Comparison of ENCODE assay signal across 9 cellular contexts in the genomic region with DNA sequence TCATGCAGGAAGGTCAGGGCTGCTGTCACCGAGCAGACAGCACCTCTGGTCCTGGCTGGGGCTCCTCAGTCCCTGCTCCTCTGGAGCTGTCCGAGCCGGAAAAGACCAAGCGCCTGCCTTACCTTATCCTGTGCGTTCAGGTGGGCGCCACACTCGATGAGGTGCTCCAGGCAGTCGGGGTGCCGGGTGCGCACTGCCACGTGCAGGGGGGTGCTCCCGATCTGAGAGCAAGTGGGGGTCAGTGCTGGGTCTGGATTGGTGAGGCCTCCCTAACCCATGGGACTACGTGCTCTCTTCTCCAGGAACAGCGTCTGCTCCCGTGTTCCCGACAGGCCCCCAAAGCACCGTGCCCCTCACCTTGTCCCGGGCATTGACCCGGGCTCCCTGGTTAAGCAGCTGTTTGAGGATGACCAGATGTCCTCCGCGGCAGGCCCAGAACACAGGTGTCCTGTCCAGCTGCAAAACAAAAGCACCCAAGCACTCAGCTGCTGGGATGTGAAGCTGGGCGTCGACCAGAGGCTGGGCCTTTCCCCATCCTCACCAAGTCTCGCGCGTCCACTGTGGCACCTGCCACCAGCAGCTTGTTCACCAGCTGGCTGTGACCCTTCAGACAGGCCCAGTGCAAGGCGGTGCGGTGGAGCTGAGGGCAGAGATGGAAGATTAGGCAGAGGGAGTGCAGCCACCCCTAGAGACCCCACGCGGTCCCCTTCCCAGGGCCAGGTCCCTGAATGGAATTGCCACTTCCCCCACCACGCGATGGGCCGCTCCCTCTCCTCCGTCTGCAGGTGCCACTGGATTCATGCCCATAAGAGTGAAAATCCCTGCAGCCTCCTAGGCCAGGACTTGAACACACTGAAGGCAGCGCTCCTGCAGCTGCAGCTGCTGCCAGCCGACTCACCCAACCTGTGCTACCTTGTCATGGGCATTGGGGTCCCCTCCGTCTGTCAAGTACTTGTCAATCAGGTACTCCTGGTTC. TPM values are rescaled to one million over a fixed set of nuclear protein-coding genes. Genes with fewer than 3 reads are reported as not detected.
DNase-seq lines count a peak whose midpoint lies in the region; ATAC-seq, FAIRE-seq and TF ChIP-seq lines count a peak whose summit lies in the region.
"Had no signal": no experiment of that assay in that cellular context is flagged by ENCODE, and none has a peak within 500 bp of the region (broad histone marks: within the 10 kb centered on the region; RNA-seq: fewer than 3 reads in every experiment).

No MANE protein-coding gene starts in this region.

- H3K4me3 ChIP-seq in GM23338 (no peak overlapping the region), GM12878 (no peak overlapping the region)

- H3K27me3 ChIP-seq in CD4-positive, alpha-beta T cell (ENCODE audit: control insufficient read depth, insufficient read depth, low read length), result no peaks in the 10 kb centered on the region
- H3K27me3 ChIP-seq in GM23338 (ENCODE audit: insufficient read depth) (no peaks in the 10 kb centered on the region), GM12878 (replicated peaks in 1 of 2; ENCODE audit: control insufficient read depth in 2 of 2, insufficient read depth in 2 of 2, low read length in 1 of 2) (no peaks in the 10 kb centered on the region)

- intact Hi-C loops in CD4-positive, alpha-beta T cell (cut with DNase I, micrococcal nuclease), result no loop called here
- intact Hi-C loops in GM12878 (cut with micrococcal nuclease; ENCODE audit: unreplicated experiment) (no loop called here), natural killer cell (cut with micrococcal nuclease) (loop anchor here (10.0 kb wide), 1 partner anchor 825 kb away; no protein-coding TSS in a partner anchor)

- peaks cover 9% of the 10 kb centered on the region for H3K36me3 Mint-ChIP-seq in CD4-positive, alpha-beta T cell (ENCODE audit: low read depth)
- H3K36me3 Mint-ChIP-seq in GM23338 (ENCODE audit: low read depth) (peaks cover 14% of the 10 kb centered on the region), natural killer cell (no peaks in the 10 kb centered on the region)

- RAD21 ChIA-PET in GM12878 (lab: Charles Lee; ENCODE audit: unreplicated experiment), result interaction anchor here (1.7 kb wide), 1 partner anchor 18 kb away, joined by 8 read pairs; a partner anchor contains a TSS

- H3K9ac ChIP-seq in GM12878 (ENCODE audit: control insufficient read depth, insufficient read depth, low read length), result no peak overlapping the region

- H3K4me2 ChIP-seq in GM23338 (no peak overlapping the region), GM12878 (ENCODE audit: control insufficient read depth, insufficient read depth) (no peak overlapping the region; the same call in 1 of the 2 replicates)

- BruUV-seq in GM12878 (replicated peaks; lab: Mats Ljungman, UMichigan), result no TSS peak

- H2AFZ ChIP-seq in GM23338 (no peak overlapping the region), GM12878 (ENCODE audit: control insufficient read depth, low read depth, low read length) (no peak overlapping the region)

- no peak for FAIRE-seq in GM12878 (lab: Jason Lieb, UNC)

- H3K9me2 ChIP-seq in GM23338 (ENCODE audit: insufficient read depth), result no peaks in the 10 kb centered on the region

- POLR2A ChIA-PET in CD4-positive, alpha-beta T cell (lab: Charles Lee), result interaction anchor here (1.2 to 2.5 kb wide), 6 partner anchors 17 to 302 kb away, joined by 3 to 16 read pairs (median 8); a partner anchor contains a TSS
- POLR2A ChIA-PET in GM12878 (lab: Charles Lee), result no interaction called here

- TF ChIP-seq EP300 in GM12878 (IDR thresholded peaks at IDR 0.05; ENCODE audit: borderline replicate concordance in 1 of 2, control insufficient read depth in 1 of 2, low read depth in 2 of 2, low read length in 2 of 2), result no peak

- TF ChIP-seq RAD21 in GM12878 (IDR thresholded peaks at IDR 0.05; ENCODE audit: insufficient read depth, low read depth, low read length), result no peak

- no peaks in the 10 kb centered on the region for H3K9me3 Mint-ChIP-seq in CD4-positive, alpha-beta T cell
- H3K9me3 Mint-ChIP-seq in GM23338 (no peaks in the 10 kb centered on the region; the same call in 2 of the 3 replicates), natural killer cell (no peaks in the 10 kb centered on the region)

- in situ Hi-C loops in GM12878 (cut with MboI), result no loop called here

- WGBS in GM12878 (ENCODE audit: insufficient coverage, insufficient replicate concordance, low lambda C conversion rate, missing lambda C conversion rate), result 97% methylated on average over 36 of the region's 37 CpGs

- H4K20me1 ChIP-seq in GM23338 (replicated peaks; ENCODE audit: insufficient read depth), result no peaks in the 10 kb centered on the region
- no peaks in the 10 kb centered on the region for H4K20me1 ChIP-seq in GM12878 (ENCODE audit: control insufficient read depth, insufficient read depth)

- TF ChIP-seq POLR2A in GM12878 (IDR thresholded peaks at IDR 0.05; ENCODE audit: low read depth, low read length), result peak; percentile 39

- peak overlapping the region; percentile 68 for H3K27ac Mint-ChIP-seq in CD4-positive, alpha-beta T cell
- H3K27ac Mint-ChIP-seq in GM23338 (peak overlapping the region; percentile 58; the same call in 1 of the 2 replicates), natural killer cell (peak overlapping the region; percentile 9 to 29)

- no peak for TF ChIP-seq CTCF in CD4-positive, alpha-beta T cell (IDR thresholded peaks at IDR 0.05)
- TF ChIP-seq CTCF in GM23338 (conservative IDR thresholded peaks at IDR 0.05; ENCODE audit: low read depth in 2 of 2), result no peak
- no peak for TF ChIP-seq CTCF in GM12878 (IDR thresholded peaks at IDR 0.05 in 2 of 3, conservative IDR thresholded peaks at IDR 0.05 in 1 of 3; ENCODE audit: control insufficient read depth in 2 of 3, extremely low read depth in 1 of 3, insufficient read depth in 1 of 3, low read depth in 3 of 3, low read length in 3 of 3)
- no peak for TF ChIP-seq CTCF in natural killer cell (IDR thresholded peaks at IDR 0.05)

- H3K4me1 Mint-ChIP-seq in CD4-positive, alpha-beta T cell (ENCODE audit: low read depth), result peaks cover 21% of the 10 kb centered on the region
- H3K4me1 Mint-ChIP-seq in GM23338 (peaks cover 3% of the 10 kb centered on the region; the same call in 2 of the 3 replicates), natural killer cell (peaks cover 11 to 25% of the 10 kb centered on the region in 2 donors)

- SMC1A ChIA-PET in GM12878 (lab: Charles Lee; ENCODE audit: uncharacterized antibody, unreplicated experiment), result interaction anchor here (0.6 to 0.8 kb wide), 2 partner anchors 12 to 37 kb away, joined by 3 read pairs; no protein-coding TSS in a partner anchor

- DNase-seq in CD4-positive, alpha-beta T cell, result no peak
- DNase-seq in GM23338 (ENCODE audit: low spot score) (no peak), GM12878 (ENCODE audit: low read depth, low spot score) (no peak), natural killer cell (no peak), NOMO-1 treated with dmso at 0.1 percent for 144 hours (lab: John Stamatoyannopoulos, UW; ENCODE audit: unreplicated experiment) (no peak)
- DNase-seq: midbrain, NCI-H2107 had no signal

- H3K79me2 ChIP-seq in GM23338 (replicated peaks; ENCODE audit: insufficient read depth) (no peaks in the 10 kb centered on the region), GM12878 (ENCODE audit: control insufficient read depth, insufficient read depth, low read length) (no peaks in the 10 kb centered on the region)

- peak overlapping the region; percentile 65 for H3K4me3 Mint-ChIP-seq in CD4-positive, alpha-beta T cell
- H3K4me3 Mint-ChIP-seq in GM23338 (no peak overlapping the region), natural killer cell (peak overlapping the region; percentile 71)

- no peaks in the 10 kb centered on the region for H3K27me3 Mint-ChIP-seq in CD4-positive, alpha-beta T cell
- peaks cover 15% of the 10 kb centered on the region for H3K27me3 Mint-ChIP-seq in GM23338 (ENCODE audit: insufficient read depth, low read depth, poor library complexity)
- no peaks in the 10 kb centered on the region for H3K27me3 Mint-ChIP-seq in natural killer cell (ENCODE audit: low read depth in 2 of 2)

- no peaks in the 10 kb centered on the region for H3K9me3 ChIP-seq in CD4-positive, alpha-beta T cell (ENCODE audit: control insufficient read depth, low read length)
- H3K9me3 ChIP-seq in GM12878 (replicated peaks; ENCODE audit: control insufficient read depth, insufficient read depth, low read length), result no peaks in the 10 kb centered on the region

- no peaks in the 10 kb centered on the region for H3F3A ChIP-seq in GM23338 (replicated peaks; ENCODE audit: low read depth)

- H3K36me3 ChIP-seq in GM23338 (ENCODE audit: insufficient read depth) (peaks cover 5% of the 10 kb centered on the region; the same call in 1 of the 2 replicates), GM12878 (ENCODE audit: control insufficient read depth in 2 of 2, insufficient read depth in 2 of 2, low read length in 1 of 2) (no peaks in the 10 kb centered on the region; a peak in 1 of 4 replicates)

- ATAC-seq in CD4-positive, alpha-beta T cell (ENCODE audit: poor library complexity), result no peak
- ATAC-seq in GM23338 (no peak), GM12878 (no peak), natural killer cell (no peak), HG02840 (IDR thresholded peaks at IDR 0.05; ENCODE audit: low FRiP score, unreplicated experiment) (no peak), GM18909 (IDR thresholded peaks at IDR 0.05; ENCODE audit: poor library complexity, unreplicated experiment) (no peak)

- CTCF ChIA-PET in CD4-positive, alpha-beta T cell (lab: Charles Lee), result interaction anchor here (0.8 to 3.9 kb wide), 2 partner anchors 12 to 18 kb away, joined by 3 to 18 read pairs; a partner anchor contains a TSS
- CTCF ChIA-PET in GM12878 (lab: Yijun Ruan, JAX), result interaction anchor here (0.5 to 1.8 kb wide), 2 partner anchors 17 to 234 kb away, joined by 3 to 6 read pairs; a partner anchor contains a TSS

- H3K27ac ChIP-seq in CD4-positive, alpha-beta T cell (ENCODE audit: low read depth, low read length), result no peak overlapping the region
- no peak overlapping the region for H3K27ac ChIP-seq in GM23338 (ENCODE audit: low read depth)
- no peak overlapping the region for H3K27ac ChIP-seq in GM12878 (ENCODE audit: control insufficient read depth, insufficient read depth)

- H3K4me1 ChIP-seq in GM23338 (ENCODE audit: insufficient read depth) (0 out of 2 replicates have a peak, but pooled peaks cover 6% of the 10 kb centered on the region), GM12878 (ENCODE audit: control insufficient read depth, insufficient read depth, low read length) (peaks cover 9% of the 10 kb centered on the region)

RNA-seq across cellular contexts. Expression of a gene that starts 3.7 kb away (rescaled TPM):
- 10 to 100 TPM in 1 of 2 experiments, 1 to 10 TPM in 1; 6.2 to 10.4 TPM for total RNA-seq in CD4-positive, alpha-beta T cell
- total RNA-seq in GM23338 (2014; rRNA removed; shearing (Covaris generic)), result 4.0 and 6.5 TPM in 2 replicates
- 2.9 and 5.0 TPM in 2 replicates for polyA plus RNA-seq in GM23338 (2016; fragmentation: Nextera tagmentation; extraction: Ambion mirVana)
- 12.3 and 15.0 TPM in 2 replicates for total RNA-seq in GM12878 (2013; cell fraction: nucleolus; rRNA removed)
- 2.7 and 3.3 TPM in 2 replicates for total RNA-seq in GM12878 (2014; rRNA removed)
- 2.6 and 2.8 TPM in 2 replicates for total RNA-seq in GM12878 (2014; rRNA removed; fragmentation: Illumina TruSeq; extraction: Trizol)
- total RNA-seq in GM12878 (2021), result 3.5 and 3.9 TPM in 2 replicates
- 1.00 TPM for polyA plus RNA-seq in GM12878 (2011; ENCODE audit: low read depth)
- 1.7 and 2.3 TPM in 2 replicates for polyA plus RNA-seq in GM12878 (2011; rRNA removed)
- 1.1 and 2.2 TPM in 2 replicates for polyA plus RNA-seq in GM12878 (2011; cell fraction: cytosol; rRNA removed)
- polyA plus RNA-seq in GM12878 (2011; cell fraction: nucleus; rRNA removed), result 17.6 and 25.2 TPM in 2 replicates
- 2.0 and 2.6 TPM in 2 replicates for polyA plus RNA-seq in GM12878 (2012)
- 1.5 and 2.0 TPM in 2 replicates for polyA plus RNA-seq in GM12878 (2014; fragmentation: Illumina TruSeq; extraction: Trizol)
- under 1 TPM; 0.34 to 0.77 TPM for polyA plus RNA-seq in GM12878 (2014; fragmentation: Nextera tagmentation; extraction: Ambion mirVana)
- polyA plus RNA-seq in GM12878 (2014; rRNA removed), result 5.3 and 6.2 TPM in 2 replicates
- 1 to 10 TPM; 2.6 to 2.8 TPM for polyA plus RNA-seq in GM12878 (2016; fragmentation: Nextera tagmentation; extraction: Ambion mirVana)
- polyA minus RNA-seq in GM12878 (2011; rRNA and poly(A)+ RNA removed), result 1.6 and 1.9 TPM in 2 replicates
- polyA minus RNA-seq in GM12878 (2011; cell fraction: cytosol; rRNA and poly(A)+ RNA removed), result 0.94 TPM in 1 of 2 replicates, not detected in the other
- polyA minus RNA-seq in GM12878 (2011; cell fraction: nucleus; rRNA and poly(A)+ RNA removed), result 3.1 and 4.7 TPM in 2 replicates
- total RNA-seq in natural killer cell, result 10 to 100 TPM in 2 of 3 donors, 1 to 10 TPM in 1; 8.3 to 11.2 (median 10.1) TPM

RNA-seq across cellular contexts. Expression of a gene that starts 17.7 kb away (rescaled TPM):
- total RNA-seq in CD4-positive, alpha-beta T cell, result 10 to 100 TPM; 17.2 to 18.3 TPM
- 17.5 and 18.3 TPM in 2 replicates for total RNA-seq in GM23338 (2014; rRNA removed; shearing (Covaris generic))
- polyA plus RNA-seq in GM23338 (2016; fragmentation: Nextera tagmentation; extraction: Ambion mirVana) (32.0 and 33.8 TPM in 2 replicates), GM12878 (2011; rRNA removed) (9.1 and 18.6 TPM in 2 replicates), GM12878 (2014; fragmentation: Illumina TruSeq; extraction: Trizol) (1.8 and 7.4 TPM in 2 replicates), GM12878 (2014; fragmentation: Nextera tagmentation; extraction: Ambion mirVana) (10 to 100 TPM; 18.0 to 22.5 TPM), GM12878 (2014; rRNA removed) (31.8 and 37.9 TPM in 2 replicates), GM12878 (2016; fragmentation: Nextera tagmentation; extraction: Ambion mirVana) (10 to 100 TPM; 30.3 to 36.2 TPM)
- 24.3 and 25.0 TPM in 2 replicates for total RNA-seq in GM12878 (2013; cell fraction: nucleolus; rRNA removed)
- total RNA-seq in GM12878 (2014; rRNA removed) (30.0 and 32.1 TPM in 2 replicates), GM12878 (2014; rRNA removed; fragmentation: Illumina TruSeq; extraction: Trizol) (11.2 and 11.5 TPM in 2 replicates), GM12878 (2021) (23.0 and 24.9 TPM in 2 replicates), natural killer cell (10 to 100 TPM; 15.5 to 22.3 (median 21.6) TPM)
- polyA plus RNA-seq in GM12878 (2011; ENCODE audit: low read depth), result 8.5 TPM
- polyA plus RNA-seq in GM12878 (2011; cell fraction: cytosol; rRNA removed), result 18.4 and 28.0 TPM in 2 replicates
- 25.2 and 29.1 TPM in 2 replicates for polyA plus RNA-seq in GM12878 (2011; cell fraction: nucleus; rRNA removed)
- 16.2 and 19.1 TPM in 2 replicates for polyA plus RNA-seq in GM12878 (2012)
- 7.2 and 13.4 TPM in 2 replicates for polyA minus RNA-seq in GM12878 (2011; rRNA and poly(A)+ RNA removed)
- polyA minus RNA-seq in GM12878 (2011; cell fraction: cytosol; rRNA and poly(A)+ RNA removed), result 4.2 and 4.8 TPM in 2 replicates
- 4.8 and 9.9 TPM in 2 replicates for polyA minus RNA-seq in GM12878 (2011; cell fraction: nucleus; rRNA and poly(A)+ RNA removed)

RNA-seq across cellular contexts. Expression of a gene that starts 24.1 kb away (rescaled TPM):
- 10 to 100 TPM; 48.7 to 53.5 TPM for total RNA-seq in CD4-positive, alpha-beta T cell
- total RNA-seq in GM23338 (2014; rRNA removed; shearing (Covaris generic)), result 22.8 and 25.7 TPM in 2 replicates
- polyA plus RNA-seq in GM23338 (2016; fragmentation: Nextera tagmentation; extraction: Ambion mirVana), result 5.3 and 7.7 TPM in 2 replicates
- 20.3 and 22.8 TPM in 2 replicates for total RNA-seq in GM12878 (2013; cell fraction: nucleolus; rRNA removed)
- total RNA-seq in GM12878 (2014; rRNA removed), result 4.0 and 4.7 TPM in 2 replicates
- total RNA-seq in GM12878 (2014; rRNA removed; fragmentation: Illumina TruSeq; extraction: Trizol), result 2.8 and 3.2 TPM in 2 replicates
- total RNA-seq in GM12878 (2021), result 14.3 and 14.9 TPM in 2 replicates
- polyA plus RNA-seq in GM12878 (2011; ENCODE audit: low read depth), result 3.6 TPM
- polyA plus RNA-seq in GM12878 (2011; rRNA removed), result 3.2 and 9.6 TPM in 2 replicates
- polyA plus RNA-seq in GM12878 (2011; cell fraction: cytosol; rRNA removed), result 12.6 and 16.8 TPM in 2 replicates
- polyA plus RNA-seq in GM12878 (2011; cell fraction: nucleus; rRNA removed), result 28.6 and 33.7 TPM in 2 replicates
- polyA plus RNA-seq in GM12878 (2012), result 7.6 and 8.5 TPM in 2 replicates
- 1.8 and 7.9 TPM in 2 replicates for polyA plus RNA-seq in GM12878 (2014; fragmentation: Illumina TruSeq; extraction: Trizol)
- 1 to 10 TPM in 1 of 2 experiments, under 1 TPM in 1; 0.72 to 1.9 TPM for polyA plus RNA-seq in GM12878 (2014; fragmentation: Nextera tagmentation; extraction: Ambion mirVana)
- 7.6 and 9.5 TPM in 2 replicates for polyA plus RNA-seq in GM12878 (2014; rRNA removed)
- 1 to 10 TPM; 2.6 to 3.0 TPM for polyA plus RNA-seq in GM12878 (2016; fragmentation: Nextera tagmentation; extraction: Ambion mirVana)
- polyA minus RNA-seq in GM12878 (2011; rRNA and poly(A)+ RNA removed), result 15.1 and 29.7 TPM in 2 replicates
- 14.7 and 16.7 TPM in 2 replicates for polyA minus RNA-seq in GM12878 (2011; cell fraction: cytosol; rRNA and poly(A)+ RNA removed)
- polyA minus RNA-seq in GM12878 (2011; cell fraction: nucleus; rRNA and poly(A)+ RNA removed), result 10.8 and 21.8 TPM in 2 replicates
- 10 to 100 TPM; 33.8 to 55.2 (median 45.6) TPM for total RNA-seq in natural killer cell

RNA-seq across cellular contexts. Expression of a gene that starts 29.7 kb away (rescaled TPM):
- 10 to 100 TPM; 55.8 to 56.8 TPM for total RNA-seq in CD4-positive, alpha-beta T cell
- 69.7 and 80.7 TPM in 2 replicates for total RNA-seq in GM23338 (2014; rRNA removed; shearing (Covaris generic))
- polyA plus RNA-seq in GM23338 (2016; fragmentation: Nextera tagmentation; extraction: Ambion mirVana) (15.4 and 16.8 TPM in 2 replicates), GM12878 (2011; rRNA removed) (10.6 and 20.8 TPM in 2 replicates), GM12878 (2014; fragmentation: Illumina TruSeq; extraction: Trizol) (3.8 and 6.5 TPM in 2 replicates), GM12878 (2014; fragmentation: Nextera tagmentation; extraction: Ambion mirVana) (under 1 TPM; 0.06 to 0.18 TPM), GM12878 (2014; rRNA removed) (17.5 and 18.0 TPM in 2 replicates), GM12878 (2016; fragmentation: Nextera tagmentation; extraction: Ambion mirVana) (1 to 10 TPM; 5.3 to 6.4 TPM)
- 47.1 and 54.6 TPM in 2 replicates for total RNA-seq in GM12878 (2013; cell fraction: nucleolus; rRNA removed)
- total RNA-seq in GM12878 (2014; rRNA removed) (15.8 and 16.5 TPM in 2 replicates), GM12878 (2014; rRNA removed; fragmentation: Illumina TruSeq; extraction: Trizol) (6.3 and 7.2 TPM in 2 replicates), GM12878 (2021) (21.6 and 26.1 TPM in 2 replicates), natural killer cell (10 to 100 TPM; 51.8 to 78.1 (median 65.8) TPM)
- polyA plus RNA-seq in GM12878 (2011; ENCODE audit: low read depth), result 4.8 TPM
- polyA plus RNA-seq in GM12878 (2011; cell fraction: cytosol; rRNA removed), result 19.6 and 26.6 TPM in 2 replicates
- 81.6 and 88.9 TPM in 2 replicates for polyA plus RNA-seq in GM12878 (2011; cell fraction: nucleus; rRNA removed)
- polyA plus RNA-seq in GM12878 (2012), result 10.6 and 12.7 TPM in 2 replicates
- 26.9 and 31.0 TPM in 2 replicates for polyA minus RNA-seq in GM12878 (2011; rRNA and poly(A)+ RNA removed)
- polyA minus RNA-seq in GM12878 (2011; cell fraction: cytosol; rRNA and poly(A)+ RNA removed), result 13.6 and 15.0 TPM in 2 replicates
- polyA minus RNA-seq in GM12878 (2011; cell fraction: nucleus; rRNA and poly(A)+ RNA removed), result 14.1 and 24.3 TPM in 2 replicates
